14 cellular contexts compared by ENCODE assay signal in the genomic region with DNA sequence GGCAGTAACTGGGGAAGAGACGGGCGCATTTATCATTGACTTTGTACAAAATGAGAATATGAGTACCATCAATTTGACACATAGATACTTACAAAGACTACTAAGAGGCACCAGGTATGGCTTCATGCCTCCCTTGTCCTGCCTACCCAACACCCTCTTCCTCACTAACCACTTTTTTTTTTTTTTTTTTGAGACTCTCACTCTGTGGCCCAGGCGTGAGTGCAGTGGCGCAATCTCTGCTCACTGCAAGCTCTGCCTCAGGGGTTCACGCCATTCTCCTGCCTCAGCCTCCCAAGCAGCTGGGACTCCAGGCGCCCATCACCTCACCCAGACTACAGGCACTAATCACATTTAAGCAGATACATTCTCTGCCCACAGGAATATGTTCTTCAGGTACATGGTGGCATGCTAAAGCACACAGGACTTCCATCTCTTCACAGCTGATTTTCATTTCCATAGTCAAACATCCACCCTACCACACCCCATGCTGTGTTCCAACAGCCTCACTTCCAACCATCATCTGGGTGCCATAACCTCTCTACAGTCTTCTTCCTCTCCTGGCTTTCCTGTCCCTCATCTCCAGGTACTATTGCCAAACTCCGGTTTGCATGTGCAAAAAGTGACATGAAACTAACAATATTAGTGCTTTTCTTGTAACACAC. TPM values are rescaled to one million over a fixed set of nuclear protein-coding genes. Genes with fewer than 3 reads are reported as not detected.
A peak's percentile ranks its signal among the peaks of the same experiment; 100 is the strongest.
DNase-seq lines count a peak whose midpoint lies in the region; ATAC-seq and TF ChIP-seq lines count a peak whose summit lies in the region.
"Had no signal": no experiment of that assay in that cellular context is flagged by ENCODE, and none has a peak within 500 bp of the region (broad histone marks: within the 10 kb centered on the region; RNA-seq: fewer than 3 reads in every experiment).

No MANE protein-coding gene starts in this region.

- no TSS peak for BruUV-seq in MCF 10A (replicated peaks; lab: Mats Ljungman, UMichigan)

- no peak overlapping the region for H3K4me3 ChIP-seq in breast epithelium
- H3K4me3 ChIP-seq in epithelial cell of esophagus (ENCODE audit: low read length), result no peak overlapping the region
- H3K4me3 ChIP-seq in stomach, result no peak overlapping the region
- H3K4me3 ChIP-seq in ovary, result no peak overlapping the region
- H3K4me3 ChIP-seq: body of pancreas, tibial artery had no signal

- H3K4me1 ChIP-seq in breast epithelium (no peaks in the 10 kb centered on the region), stomach (peaks cover 42 to 93% (median 51%) of the 10 kb centered on the region in 4 donors), ovary (ENCODE audit: insufficient read depth) (no peaks in the 10 kb centered on the region)

- no peaks in the 10 kb centered on the region for H3K9me3 Mint-ChIP-seq in MCF 10A (ENCODE audit: unreplicated experiment)

- no peak overlapping the region for H3K4me3 Mint-ChIP-seq in MCF 10A (ENCODE audit: unreplicated experiment)

- H3K27ac ChIP-seq in breast epithelium, result no peak overlapping the region
- peak overlapping the region; percentile 63 to 84 (median 73) for H3K27ac ChIP-seq in stomach
- no peak overlapping the region for H3K27ac ChIP-seq in ovary
- H3K27ac ChIP-seq: body of pancreas, tibial artery had no signal

- intact Hi-C loops in MCF 10A (cut with micrococcal nuclease) (no loop called here), breast epithelium (cut with DNase I; ENCODE audit: low total_unique reads) (no loop called here), stomach (cut with DNase I; ENCODE audit: low total_unique reads) (no loop called here), ovary (cut with DNase I) (loop anchor here in 1 of 4 donors (1.0 kb wide), 1 partner anchor 26 kb away; no protein-coding TSS in a partner anchor)

- H3K36me3 Mint-ChIP-seq in MCF 10A (ENCODE audit: insufficient read depth, unreplicated experiment), result no peaks in the 10 kb centered on the region

- CTCF ChIA-PET in MCF 10A (lab: Yijun Ruan, JAX), result interaction anchor here (1.5 to 1.7 kb wide), 2 partner anchors 9 to 45 kb away, joined by 3 to 4 read pairs; no protein-coding TSS in a partner anchor

- DNase-seq in MCF 10A (ENCODE audit: unreplicated experiment), result peak; percentile 50
- DNase-seq in breast epithelium (ENCODE audit: low spot score in 2 of 2), result no peak
- peak; percentile 32 to 52 for DNase-seq in NOMO-1 (lab: John Stamatoyannopoulos, UW; ENCODE audit: unreplicated experiment in 2 of 2)
- DNase-seq in epithelial cell of esophagus (ENCODE audit: low read depth), result peak; percentile 24
- DNase-seq in stomach, result peak; percentile 36
- DNase-seq in ovary, result no peak
- DNase-seq: activated effector memory CD4-positive, alpha-beta T cell treated with anti-CD3 and anti-CD28 coated beads, Interleukin-2, amount 50 U/mL, for 16 hours; Karpas-422; NCI-H187; NCI-H524 treated with DMSO at 0.1 percent for 48 hours; tibial artery had no signal

- no peaks in the 10 kb centered on the region for H3K36me3 ChIP-seq in breast epithelium
- peaks cover 0 to 3% (median 0%) of the 10 kb centered on the region in 4 donors for H3K36me3 ChIP-seq in stomach
- no peaks in the 10 kb centered on the region for H3K36me3 ChIP-seq in ovary
- H3K36me3 ChIP-seq: tibial artery had no signal

- peaks cover 29% of the 10 kb centered on the region for H3K4me1 Mint-ChIP-seq in MCF 10A (ENCODE audit: insufficient read depth, unreplicated experiment)

- POLR2A ChIA-PET in MCF 10A (lab: Yijun Ruan, JAX), result interaction anchor here (1.1 to 4.3 kb wide), 4 partner anchors 15 to 51 kb away, joined by 3 to 19 read pairs (median 4); a partner anchor contains a TSS

- no peaks in the 10 kb centered on the region for H3K27me3 ChIP-seq in breast epithelium
- H3K27me3 ChIP-seq in stomach, result no peaks in the 10 kb centered on the region
- no peaks in the 10 kb centered on the region for H3K27me3 ChIP-seq in ovary
- H3K27me3 ChIP-seq: body of pancreas, tibial artery had no signal

- no peak for TF ChIP-seq EP300 in stomach (IDR thresholded peaks at IDR 0.05)
- no peak for TF ChIP-seq EP300 in ovary (IDR thresholded peaks at IDR 0.05)

- 79 to 83% (median 81%) methylated on average over 7 of the region's 7 CpGs for WGBS in stomach, 5 donors
- 95 to 97% (median 97%) methylated on average over 7 of the region's 7 CpGs for WGBS in ovary, 3 donors

- ATAC-seq in HG02884 (IDR thresholded peaks at IDR 0.05; ENCODE audit: unreplicated experiment) (no peak), GM19023 (IDR thresholded peaks at IDR 0.05; ENCODE audit: unreplicated experiment) (no peak)
- ATAC-seq: body of pancreas had no signal

- TF ChIP-seq CTCF in MCF 10A (IDR thresholded peaks at IDR 0.05; ENCODE audit: unreplicated experiment), result no peak
- TF ChIP-seq CTCF in breast epithelium (IDR thresholded peaks at IDR 0.05), result no peak
- no peak for TF ChIP-seq CTCF in epithelial cell of esophagus (IDR thresholded peaks at IDR 0.05; ENCODE audit: insufficient read depth, low read depth, low read length, missing control alignments)
- no peak for TF ChIP-seq CTCF in stomach (IDR thresholded peaks at IDR 0.05)
- no peak for TF ChIP-seq CTCF in ovary (IDR thresholded peaks at IDR 0.05)

- H3K27me3 Mint-ChIP-seq in MCF 10A (ENCODE audit: insufficient read depth, unreplicated experiment), result no peaks in the 10 kb centered on the region

- H3K9me3 ChIP-seq in breast epithelium (no peaks in the 10 kb centered on the region), stomach (no peaks in the 10 kb centered on the region), ovary (no peaks in the 10 kb centered on the region)
- H3K9me3 ChIP-seq: body of pancreas, tibial artery had no signal

- TF ChIP-seq POLR2A in breast epithelium (IDR thresholded peaks at IDR 0.05) (no peak), stomach (IDR thresholded peaks at IDR 0.05) (no peak), ovary (IDR thresholded peaks at IDR 0.05) (no peak)

- H3K27ac Mint-ChIP-seq in MCF 10A (ENCODE audit: low read depth, unreplicated experiment), result peak overlapping the region; percentile 32

RNA-seq across cellular contexts. Expression of a gene that starts 41.7 kb away (rescaled TPM):
- total RNA-seq in MCF 10A (2022), result 36.0 and 43.6 TPM in 2 replicates
- 10 to 100 TPM in 2 of 3 donors, 1 to 10 TPM in 1; 7.4 to 21.3 (median 18.3) TPM for total RNA-seq in breast epithelium
- 10 to 100 TPM in 4 of 5 donors, 1 to 10 TPM in 1; 4.3 to 78.4 (median 56.7) TPM for total RNA-seq in stomach
- 100 to 1,000 TPM in 1 of 3 donors, 10 to 100 TPM in 2; 19.0 to 146 (median 59.5) TPM for polyA plus RNA-seq in stomach
- 10 to 100 TPM in 5 of 7 donors, 1 to 10 TPM in 2; 6.8 to 16.2 (median 12.1) TPM for total RNA-seq in ovary
- polyA plus RNA-seq in ovary, result 10 to 100 TPM in 1 of 2 donors, 1 to 10 TPM in 1; 5.8 to 38.0 TPM

RNA-seq across cellular contexts. Expression of a gene that starts 51.2 kb away (rescaled TPM):
- total RNA-seq in MCF 10A (2022), result 162 and 167 TPM in 2 replicates
- 10 to 100 TPM; 66.4 to 97.9 (median 92.4) TPM for total RNA-seq in breast epithelium
- 100 to 1,000 TPM in 2 of 5 donors, 10 to 100 TPM in 3; 22.2 to 115 (median 39.4) TPM for total RNA-seq in stomach
- polyA plus RNA-seq in stomach, result 100 to 1,000 TPM in 1 of 3 donors, 10 to 100 TPM in 2; 84.9 to 187 (median 90.2) TPM
- total RNA-seq in ovary, result 100 to 1,000 TPM; 103 to 190 (median 117) TPM
- polyA plus RNA-seq in ovary, result 100 to 1,000 TPM in 1 of 2 donors, 10 to 100 TPM in 1; 86.7 to 135 TPM

Comparison
In these comparisons a context has a peak if more than half of its experiments do, and no peak if none do; other contexts are left out.
1. DNase-seq: peak in MCF 10A (single experiment), NOMO-1 (2 of 2), epithelial cell of esophagus (single experiment) and stomach (single experiment); none in breast epithelium (0 of 2) and ovary (0 of 5).
2. H3K27ac ChIP-seq: peak in stomach (5 of 5); none in breast epithelium (0 of 2) and ovary (0 of 2).